ENCODE assay signal across 15 cellular contexts in genomic region chr12:94699796-94700195, GRCh38. TPM values are rescaled to one million over a fixed set of nuclear protein-coding genes. Genes with fewer than 3 reads are reported as not detected.
DNase-seq lines count a peak whose midpoint lies in the region; ATAC-seq, FAIRE-seq and TF ChIP-seq lines count a peak whose summit lies in the region.
"Had no signal": no experiment of that assay in that cellular context is flagged by ENCODE, and none has a peak within 500 bp of the region (broad histone marks: within the 10 kb centered on the region; RNA-seq: fewer than 3 reads in every experiment).

No MANE protein-coding gene starts in this region.

- TF ChIP-seq CTCF in OCI-LY3 (IDR thresholded peaks at IDR 0.05; ENCODE audit: low read depth, low read length) (no peak), gastrocnemius medialis (IDR thresholded peaks at IDR 0.05 in 4 of 5, conservative IDR thresholded peaks at IDR 0.05 in 1 of 5) (no peak), prostate gland (IDR thresholded peaks at IDR 0.05) (no peak), suprapubic skin (IDR thresholded peaks at IDR 0.05) (no peak), foreskin fibroblast (IDR thresholded peaks at IDR 0.05; ENCODE audit: low read depth, low read length) (no peak)

- H3K36me3 ChIP-seq in OCI-LY3 (replicated peaks; ENCODE audit: low read depth, low read length) (no peaks in the 10 kb centered on the region), gastrocnemius medialis (no peaks in the 10 kb centered on the region), prostate gland (no peaks in the 10 kb centered on the region), suprapubic skin (no peaks in the 10 kb centered on the region)
- H3K36me3 ChIP-seq: gastroesophageal sphincter, right lobe of liver had no signal

- no peaks in the 10 kb centered on the region for H3K79me2 ChIP-seq in OCI-LY3 (ENCODE audit: low read length)

- H3K27ac ChIP-seq in OCI-LY3 (ENCODE audit: low read length): no peak overlapping the region
- H3K27ac ChIP-seq in gastrocnemius medialis: no peak overlapping the region
- no peak overlapping the region for H3K27ac ChIP-seq in prostate gland
- H3K27ac ChIP-seq in suprapubic skin: no peak overlapping the region
- H3K27ac ChIP-seq: right lobe of liver had no signal

- no peak for TF ChIP-seq POLR2A in gastrocnemius medialis (IDR thresholded peaks at IDR 0.05)
- TF ChIP-seq POLR2A in prostate gland (IDR thresholded peaks at IDR 0.05): no peak
- TF ChIP-seq POLR2A in suprapubic skin (IDR thresholded peaks at IDR 0.05): no peak

- 70% methylated on average over 1 of the region's 1 CpG for WGBS in prostate gland
- WGBS in suprapubic skin: 31% methylated on average over 1 of the region's 1 CpG

- in situ Hi-C loops in gastrocnemius medialis (cut with MboI; ENCODE audit: low sequenced_read_pairs in 4 of 4): no loop called here

- no peak overlapping the region for H3K4me3 ChIP-seq in OCI-LY3 (ENCODE audit: low read length)
- no peak overlapping the region for H3K4me3 ChIP-seq in gastrocnemius medialis
- H3K4me3 ChIP-seq in prostate gland: no peak overlapping the region
- no peak overlapping the region for H3K4me3 ChIP-seq in suprapubic skin
- no peak overlapping the region for H3K4me3 ChIP-seq in foreskin fibroblast (ENCODE audit: low read depth in 1 of 2, low read length in 2 of 2)
- H3K4me3 ChIP-seq: gastroesophageal sphincter, right lobe of liver had no signal

- no peak for TF ChIP-seq EP300 in suprapubic skin (IDR thresholded peaks at IDR 0.05)

- H3K9ac ChIP-seq in OCI-LY3 (ENCODE audit: low read length): no peak overlapping the region

- H3K9me3 ChIP-seq in OCI-LY3 (ENCODE audit: insufficient read depth, low read length): no peaks in the 10 kb centered on the region
- no peaks in the 10 kb centered on the region for H3K9me3 ChIP-seq in gastrocnemius medialis
- H3K9me3 ChIP-seq in prostate gland: no peaks in the 10 kb centered on the region
- no peaks in the 10 kb centered on the region for H3K9me3 ChIP-seq in suprapubic skin
- H3K9me3 ChIP-seq: gastroesophageal sphincter, right lobe of liver had no signal

- H2AFZ ChIP-seq in OCI-LY3 (ENCODE audit: low read depth, low read length): no peak overlapping the region

- H4K20me1 ChIP-seq in OCI-LY3 (ENCODE audit: insufficient read depth, low read length): no peaks in the 10 kb centered on the region

- DNase-seq in GM19239 (ENCODE audit: insufficient read length, low spot score) (no peak), gastrocnemius medialis (no peak), prostate gland (ENCODE audit: low spot score) (no peak), suprapubic skin (ENCODE audit: low spot score in 2 of 2) (no peak), foreskin fibroblast (no peak), GOT3 (lab: John Stamatoyannopoulos, UW) (no peak)
- DNase-seq: mesenchymal stem cell; NCI-H774; right lobe of liver; stimulated activated CD4-positive, alpha-beta T cell treated with anti-CD3 and anti-CD28 coated beads, Interleukin-1b, Interleukin-23, amount 100 ng/mL, for 48 hours; SW 1271 had no signal

- peak; percentile 88 for ATAC-seq in esophagus mucosa
- ATAC-seq in gastrocnemius medialis: peak; percentile 56 to 73
- ATAC-seq: gastroesophageal sphincter had no signal

- FAIRE-seq in GM19239 (lab: Jason Lieb, UNC): peak; percentile 52
- FAIRE-seq: RCC 7860 had no signal

- H3K27me3 ChIP-seq in OCI-LY3 (ENCODE audit: low read depth, low read length) (no peaks in the 10 kb centered on the region), gastrocnemius medialis (no peaks in the 10 kb centered on the region), prostate gland (replicated peaks; ENCODE audit: insufficient read depth) (no peaks in the 10 kb centered on the region), suprapubic skin (no peaks in the 10 kb centered on the region)
- H3K27me3 ChIP-seq: gastroesophageal sphincter, right lobe of liver had no signal

- 0 out of 2 replicates have a peak overlapping the region, but pooled peaks have one; percentile 3 for H3K4me2 ChIP-seq in OCI-LY3 (ENCODE audit: low read length)

- H3K4me1 ChIP-seq in OCI-LY3 (ENCODE audit: low read length) (peaks cover 23% of the 10 kb centered on the region), gastrocnemius medialis (peaks cover 0 to 16% of the 10 kb centered on the region in 2 donors), prostate gland (replicated peaks) (peaks cover 8% of the 10 kb centered on the region), suprapubic skin (peaks cover 14% of the 10 kb centered on the region)

- intact Hi-C loops in gastrocnemius medialis (cut with DNase I; ENCODE audit: low total_unique reads): no loop called here
- intact Hi-C loops in prostate gland (cut with DNase I): no loop called here

RNA-seq across cellular contexts. Expression of gene TMCC3, which starts 49.4 kb away (rescaled TPM):
- total RNA-seq in esophagus mucosa: 7.3 TPM
- total RNA-seq in gastrocnemius medialis: 10 to 100 TPM; 17.2 to 51.6 (median 39.5) TPM
- 10 to 100 TPM; 13.5 to 15.4 TPM for total RNA-seq in prostate gland
- 10 to 100 TPM; 11.2 to 18.1 (median 16.4) TPM for total RNA-seq in suprapubic skin
